8 cellular contexts compared by ENCODE assay signal in genomic region chr11:13487661-13488030, GRCh38. TPM values are rescaled to one million over a fixed set of nuclear protein-coding genes. Genes with fewer than 3 reads are reported as not detected.
A peak's percentile ranks its signal among the peaks of the same experiment; 100 is the strongest.
DNase-seq lines count a peak whose midpoint lies in the region; ATAC-seq and TF ChIP-seq lines count a peak whose summit lies in the region.

No MANE protein-coding gene starts in this region.

- no peaks in the 10 kb centered on the region for H3K4me1 Mint-ChIP-seq in activated B cell treated with CpG ODN at 0.5 μM for 24 hours

- H3K4me3 ChIP-seq in kidney epithelial cell (ENCODE audit: low read depth, low read length): no peak overlapping the region

- intact Hi-C loops in activated B cell treated with CpG ODN at 0.5 μM for 24 hours (cut with micrococcal nuclease): loop anchor here (1.0 kb wide), 2 partner anchors 24 to 762 kb away; partner anchors contain the start of gene BTBD10

- H3K9me3 Mint-ChIP-seq in activated B cell treated with CpG ODN at 0.5 μM for 24 hours: peaks cover 1% of the 10 kb centered on the region

- H3K27me3 ChIP-seq in kidney epithelial cell (ENCODE audit: control insufficient read depth, insufficient read depth, low read length): no peaks in the 10 kb centered on the region

- DNase-seq in stimulated activated CD4-positive, alpha-beta T cell treated with anti-CD3 and anti-CD28 coated beads, Interleukin-15, amount 100 ng/mL, for 24 hours: peak; percentile 13
- DNase-seq in stimulated activated CD4-positive, alpha-beta T cell treated with anti-CD3 and anti-CD28 coated beads, Interleukin-2, amount 100 ng/mL, for 24 hours: no peak
- DNase-seq in activated B cell treated with CpG ODN at 0.5 μM for 24 hours: no peak
- DNase-seq in kidney epithelial cell (ENCODE audit: low read depth): no peak
- DNase-seq in NK-92 treated with Interleukin-12 subunit alpha and Interleukin-12 subunit beta, amount 100 ng/mL, for 24 hours (lab: John Stamatoyannopoulos, UW): no peak
- DNase-seq in activated CD8-positive, alpha-beta memory T cell treated with anti-CD3 and anti-CD28 coated beads, Interleukin-2, amount 50 U/mL, for 4 hours: no peak
- DNase-seq in NCI-H187 treated with DMSO at 0.1 percent for 48 hours (lab: John Stamatoyannopoulos, UW): no peak

- ATAC-seq in HG03378 (IDR thresholded peaks at IDR 0.05; ENCODE audit: unreplicated experiment) (peak; percentile 77), activated B cell treated with CpG ODN at 0.5 μM for 24 hours (ENCODE audit: low read depth) (peak; percentile 62)

- peaks cover 1% of the 10 kb centered on the region for H3K27me3 Mint-ChIP-seq in activated B cell treated with CpG ODN at 0.5 μM for 24 hours

- H3K36me3 ChIP-seq in kidney epithelial cell (ENCODE audit: control insufficient read depth, insufficient read depth, low read length): no peaks in the 10 kb centered on the region

- no peaks in the 10 kb centered on the region for H3K36me3 Mint-ChIP-seq in activated B cell treated with CpG ODN at 0.5 μM for 24 hours (ENCODE audit: low read depth)

- peak overlapping the region; percentile 74 for H3K4me3 Mint-ChIP-seq in activated B cell treated with CpG ODN at 0.5 μM for 24 hours

- CTCF ChIA-PET in activated B cell treated with CpG ODN at 0.5 μM for 24 hours (lab: Charles Lee): interaction anchor here (1.1 to 1.2 kb wide), 2 partner anchors 25 to 180 kb away, joined by 3 to 4 read pairs; partner anchors contain the start of gene BTBD10

- peak overlapping the region; percentile 13 for H3K27ac Mint-ChIP-seq in activated B cell treated with CpG ODN at 0.5 μM for 24 hours

- TF ChIP-seq CTCF in activated B cell treated with CpG ODN at 0.5 μM for 24 hours (IDR thresholded peaks at IDR 0.05): no peak
- TF ChIP-seq CTCF in kidney epithelial cell (IDR thresholded peaks at IDR 0.05; ENCODE audit: insufficient read depth, low read length, poor library complexity, severe bottlenecking): peak; percentile 11

- POLR2A ChIA-PET in activated B cell treated with CpG ODN at 0.5 μM for 24 hours (lab: Charles Lee): interaction anchor here (2.3 kb wide), 1 partner anchor 24 kb away, joined by 8 read pairs; the partner anchor contains the start of gene BTBD10

RNA-seq across cellular contexts. Expression of gene PTH, which starts 8.2 kb away (rescaled TPM):
- total RNA-seq in activated B cell treated with CpG ODN at 0.5 μM for 24 hours (not detected in 2 replicates), kidney epithelial cell (not detected in 2 replicates)

RNA-seq across cellular contexts. Expression of gene BTBD10, which starts 24.6 kb away (rescaled TPM):
- total RNA-seq in activated B cell treated with CpG ODN at 0.5 μM for 24 hours: 18.8 and 25.1 TPM in 2 replicates
- total RNA-seq in kidney epithelial cell: 60.7 and 70.7 TPM in 2 replicates
